In the genomic region with DNA sequence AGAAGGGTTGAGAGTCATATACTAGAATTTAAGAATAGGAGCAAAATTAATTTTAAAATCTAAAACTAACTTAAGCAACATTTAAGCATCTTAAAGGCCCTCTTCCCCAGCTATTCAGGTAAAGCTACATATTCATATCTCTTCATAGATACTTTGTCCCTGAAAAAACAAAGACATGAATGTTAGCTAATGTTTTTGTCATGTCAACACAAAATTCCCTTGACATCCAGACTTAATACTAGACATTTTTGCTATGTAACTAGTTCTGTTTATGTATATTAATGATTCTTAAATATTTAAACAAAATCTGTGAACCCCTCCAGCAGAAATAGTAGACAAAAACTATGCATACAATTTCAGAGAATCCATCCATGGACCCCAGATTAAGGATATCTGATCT, we compare ENCODE assay signal across 24 cellular contexts.
"Had no signal": no experiment of that assay in that cellular context is flagged by ENCODE, and none has a peak within 500 bp of the region (broad histone marks: within the 10 kb centered on the region; RNA-seq: fewer than 3 reads in every experiment).

No MANE protein-coding gene starts in this region.

- H3K27me3 Mint-ChIP-seq: activated naive CD8-positive, alpha-beta T cell treated with anti-CD3 and anti-CD28 coated beads, Interleukin-2, amount 10 ng/mL, durations not matched to agents 7 days and 5 days had no signal

- H3K36me3 ChIP-seq: breast epithelium had no signal

- H3K9me3 Mint-ChIP-seq: activated naive CD8-positive, alpha-beta T cell treated with anti-CD3 and anti-CD28 coated beads, Interleukin-2, amount 10 ng/mL, durations not matched to agents 7 days and 5 days; activated T-helper 1 cell treated with anti-CD3 and anti-CD28 coated beads, Interleukin-12 subunit alpha, Interleukin-12 subunit beta, Interleukin-2, Interleukin-4 antibody, amounts not matched to agents 30 ng/mL and 10 ng/mL and 1 ng/mL, durations not matched to agents 14 hours and 24 hours and 36 hours; T-helper 1 cell treated with Interleukin-12 subunit alpha and Interleukin-12 subunit beta and Interleukin-4 antibody, amounts not matched to agents 30 μg/mL and 1 μg/mL, for 36 hours; WTC11 had no signal

- H3K4me3 Mint-ChIP-seq: activated naive CD8-positive, alpha-beta T cell treated with anti-CD3 and anti-CD28 coated beads, Interleukin-2, amount 10 ng/mL, durations not matched to agents 7 days and 5 days; activated T-helper 1 cell treated with anti-CD3 and anti-CD28 coated beads, Interleukin-12 subunit alpha, Interleukin-12 subunit beta, Interleukin-2, Interleukin-4 antibody, amounts not matched to agents 30 ng/mL and 10 ng/mL and 1 ng/mL, durations not matched to agents 14 hours and 24 hours and 36 hours; T-helper 1 cell treated with Interleukin-12 subunit alpha and Interleukin-12 subunit beta and Interleukin-4 antibody, amounts not matched to agents 30 μg/mL and 1 μg/mL, for 36 hours; WTC11 had no signal

- H3K27ac Mint-ChIP-seq: activated naive CD8-positive, alpha-beta T cell treated with anti-CD3 and anti-CD28 coated beads, Interleukin-2, amount 10 ng/mL, durations not matched to agents 7 days and 5 days; activated T-helper 1 cell treated with anti-CD3 and anti-CD28 coated beads, Interleukin-12 subunit alpha, Interleukin-12 subunit beta, Interleukin-2, Interleukin-4 antibody, amounts not matched to agents 30 ng/mL and 10 ng/mL and 1 ng/mL, durations not matched to agents 14 hours and 24 hours and 36 hours; T-helper 1 cell treated with Interleukin-12 subunit alpha and Interleukin-12 subunit beta and Interleukin-4 antibody, amounts not matched to agents 30 μg/mL and 1 μg/mL, for 36 hours; WTC11 had no signal

- H3K4me3 ChIP-seq: adrenal gland, breast epithelium had no signal

- H3K27ac ChIP-seq: adrenal gland, breast epithelium had no signal

- H3K27me3 ChIP-seq: adrenal gland, breast epithelium had no signal

- ATAC-seq: WTC11 had no signal

- DNase-seq: activated CD4-positive, alpha-beta T cell treated with anti-CD3 and anti-CD28 coated beads for 48 hours; activated CD4-positive, alpha-beta T cell treated with anti-CD3 and anti-CD28 coated beads, Interleukin-2, amount 50 U/mL, for 4 hours; activated CD4-positive, CD25-positive, alpha-beta regulatory T cell treated with anti-CD3 and anti-CD28 coated beads, Interleukin-2, amount 50 U/mL, for 72 hours; activated CD8-positive, alpha-beta memory T cell treated with anti-CD3 and anti-CD28 coated beads for 24 hours; activated effector memory CD4-positive, alpha-beta T cell treated with Interleukin-2 at 50 U/mL for 16 hours; activated naive CD4-positive, alpha-beta T cell; activated naive CD8-positive, alpha-beta T cell treated with anti-CD3 and anti-CD28 coated beads, Interleukin-2, amount 10 ng/mL, durations not matched to agents 7 days and 5 days; adrenal gland; anterior cingulate cortex; central memory CD4-positive, alpha-beta T cell; Karpas-422; MM.1S; NCI-H1105; NCI-H1436; NCI-H187; NCI-H2081; NCI-H510A treated with DMSO at 0.1 percent for 48 hours; NCI-H69; SHP77 treated with DMSO at 0.1 percent for 48 hours; T-helper 9 cell had no signal

- H3K9me3 ChIP-seq: adrenal gland, breast epithelium had no signal

- H3K4me1 ChIP-seq: breast epithelium had no signal
